ENCODE assay signal across 11 cellular contexts in genomic region chr2:47237375-47238357, GRCh38.
A peak's percentile ranks its signal among the peaks of the same experiment; 100 is the strongest.
DNase-seq lines count a peak whose midpoint lies in the region; ATAC-seq and TF ChIP-seq lines count a peak whose summit lies in the region.
"Had no signal": no experiment of that assay in that cellular context is flagged by ENCODE, and none has a peak within 500 bp of the region (broad histone marks: within the 10 kb centered on the region; RNA-seq: fewer than 3 reads in every experiment).

No MANE protein-coding gene starts in this region.

- TF ChIP-seq CTCF in AG10803 (conservative IDR thresholded peaks at IDR 0.05; ENCODE audit: low read length), result no peak
- no peak for TF ChIP-seq CTCF in endodermal cell (conservative IDR thresholded peaks at IDR 0.05)

- no peaks in the 10 kb centered on the region for H3K27me3 ChIP-seq in endodermal cell (ENCODE audit: control insufficient read depth, insufficient read depth, low read length, poor library complexity, severe bottlenecking)
- no peaks in the 10 kb centered on the region for H3K27me3 ChIP-seq in mesendoderm (ENCODE audit: insufficient read depth, low read length, poor library complexity)

- H3K23ac ChIP-seq in mesendoderm (ENCODE audit: low read length), result no peak overlapping the region

- H3K27ac ChIP-seq in endodermal cell (ENCODE audit: low read depth, low read length) (no peak overlapping the region), mesendoderm (ENCODE audit: low read depth, low read length) (peak overlapping the region; percentile 71)

- DNase-seq in AG10803 (ENCODE audit: low read depth) (peak; percentile 26), NCI-H446 (lab: John Stamatoyannopoulos, UW) (peak; percentile 12 to 74), endodermal cell (no peak), mesendoderm (peak; percentile 81), NK-92 (lab: John Stamatoyannopoulos, UW; ENCODE audit: unreplicated experiment) (no peak), amniotic stem cell (lab: John Stamatoyannopoulos, UW) (no peak), NCI-H2171 (lab: John Stamatoyannopoulos, UW) (no peak)
- DNase-seq: activated CD8-positive, alpha-beta memory T cell treated with anti-CD3 and anti-CD28 coated beads, Interleukin-2, amount 50 U/mL, for 4 hours; cerebellar nuclear complex; NCI-H69 had no signal

- peaks cover 69% of the 10 kb centered on the region for H3K4me1 Mint-ChIP-seq in endodermal cell

- H3K79me2 ChIP-seq in mesendoderm (ENCODE audit: control insufficient read depth, insufficient read depth, low read length), result no peaks in the 10 kb centered on the region

- peaks cover 34% of the 10 kb centered on the region for H3K27me3 Mint-ChIP-seq in endodermal cell (ENCODE audit: insufficient read depth)

- H3K4me3 ChIP-seq in AG10803 (ENCODE audit: low read length) (no peak overlapping the region), endodermal cell (ENCODE audit: low read length) (no peak overlapping the region), mesendoderm (ENCODE audit: low read length) (no peak overlapping the region)

- H3K56ac ChIP-seq in mesendoderm (ENCODE audit: low read length), result peak overlapping the region; percentile 61

- H3K4me1 ChIP-seq in endodermal cell (ENCODE audit: control insufficient read depth, insufficient read depth, low read length) (peaks cover 7% of the 10 kb centered on the region), mesendoderm (ENCODE audit: control insufficient read depth, low read depth, low read length) (peaks cover 30% of the 10 kb centered on the region)

- H4K5ac ChIP-seq in mesendoderm (ENCODE audit: low read length), result no peak overlapping the region

- no peak overlapping the region for H2BK15ac ChIP-seq in mesendoderm (replicated peaks; ENCODE audit: low read depth)

- H3K9ac ChIP-seq in endodermal cell (ENCODE audit: extremely low read depth, low read length, poor library complexity, severe bottlenecking), result no peak overlapping the region
- no peak overlapping the region for H3K9ac ChIP-seq in mesendoderm (ENCODE audit: low read length)

- H2BK5ac ChIP-seq in mesendoderm (ENCODE audit: low read length), result peak overlapping the region; percentile 34

- H3K9me3 ChIP-seq in endodermal cell (ENCODE audit: control insufficient read depth, low read length), result no peaks in the 10 kb centered on the region

- no peaks in the 10 kb centered on the region for H3K36me3 ChIP-seq in endodermal cell (ENCODE audit: control insufficient read depth, insufficient read depth, low read length)
- no peaks in the 10 kb centered on the region for H3K36me3 ChIP-seq in mesendoderm (ENCODE audit: control insufficient read depth, insufficient read depth, low read length)

- 77 to 78% methylated on average over 6 to 12 of the region's 12 CpGs for WGBS in endodermal cell (ENCODE audit: insufficient coverage in 1 of 2, insufficient read length in 1 of 2), 2 experiments
- no CpG with 5 or more reads among the region's 12 CpGs for WGBS in mesendoderm (ENCODE audit: extremely low coverage, insufficient coverage, low lambda C conversion rate)

- no peak overlapping the region for H4K8ac ChIP-seq in mesendoderm (ENCODE audit: low read depth, low read length)

- peak overlapping the region; percentile 34 for H3K4me3 Mint-ChIP-seq in endodermal cell

- H3K18ac ChIP-seq in mesendoderm (ENCODE audit: low read length), result peak overlapping the region; percentile 16

- peak overlapping the region; percentile 73 for H3K4ac ChIP-seq in mesendoderm (ENCODE audit: low read depth, low read length)

- H2AK5ac ChIP-seq in mesendoderm (ENCODE audit: low read length), result no peak overlapping the region

- H2BK120ac ChIP-seq in mesendoderm (ENCODE audit: low read depth, low read length), result peak overlapping the region; percentile 65

- no peak for ATAC-seq in GM19452 (IDR thresholded peaks at IDR 0.05; ENCODE audit: unreplicated experiment)

- H3K4me2 ChIP-seq in mesendoderm (ENCODE audit: low read length), result no peak overlapping the region

- no peaks in the 10 kb centered on the region for H3K9me3 Mint-ChIP-seq in endodermal cell

- H3K27ac Mint-ChIP-seq in endodermal cell, result peak overlapping the region; percentile 44

- H3K36me3 Mint-ChIP-seq in endodermal cell (ENCODE audit: low read depth), result no peaks in the 10 kb centered on the region

- H3K79me1 ChIP-seq in mesendoderm (ENCODE audit: low read length), result no peaks in the 10 kb centered on the region

Comparison
In these comparisons a context has a peak if more than half of its experiments do, and no peak if none do; other contexts are left out.
1. DNase-seq: peak in AG10803 (single experiment), NCI-H446 (2 of 2) and mesendoderm (single experiment); none in endodermal cell (single experiment), NK-92 (single experiment), amniotic stem cell (single experiment) and NCI-H2171 (single experiment).